Comparison of ENCODE assay signal across 11 cellular contexts in the genomic region with DNA sequence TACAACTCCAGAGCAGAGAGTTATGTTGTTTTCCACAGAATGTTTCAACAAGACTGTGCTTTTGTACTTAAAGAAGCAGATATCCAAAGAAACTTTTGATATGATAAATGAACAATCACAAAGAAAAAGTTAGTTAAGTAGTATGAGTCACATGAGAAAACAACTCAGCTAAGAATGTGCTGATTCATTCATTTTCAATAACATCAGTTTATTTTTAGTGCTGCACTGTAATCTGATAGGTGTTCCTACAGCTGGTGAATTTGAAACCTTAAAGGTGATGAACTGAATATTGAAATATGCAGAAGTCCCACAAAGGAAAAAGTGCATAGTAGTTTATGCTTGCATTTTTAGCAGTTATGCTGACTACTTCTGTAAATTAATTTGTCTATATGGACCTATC.
DNase-seq lines count a peak whose midpoint lies in the region; ATAC-seq, FAIRE-seq and TF ChIP-seq lines count a peak whose summit lies in the region.
"Had no signal": no experiment of that assay in that cellular context is flagged by ENCODE, and none has a peak within 500 bp of the region (broad histone marks: within the 10 kb centered on the region; RNA-seq: fewer than 3 reads in every experiment).

No MANE protein-coding gene starts in this region.

- no peak for TF ChIP-seq POLR2A in HCT116 (IDR thresholded peaks at IDR 0.05; ENCODE audit: borderline replicate concordance, extremely low read depth, insufficient read depth, insufficient read length)
- TF ChIP-seq POLR2A in heart left ventricle (IDR thresholded peaks at IDR 0.05) = no peak

- no TSS peak for BruUV-seq in HCT116 (replicated peaks; lab: Mats Ljungman, UMichigan)

- peak overlapping the region; percentile 36 for H3K4me2 ChIP-seq in HCT116 (ENCODE audit: low read length)

- H3K9ac ChIP-seq in HCT116 (ENCODE audit: low read length) (no peak overlapping the region), adipocyte (ENCODE audit: low read length) (peak overlapping the region; percentile 27)

- CTCF ChIA-PET in AG04449 (lab: Yijun Ruan, JAX) = interaction anchor here (1.2 kb wide), 2 partner anchors 21 to 123 kb away, joined by 3 to 4 read pairs; no protein-coding TSS in a partner anchor
- CTCF ChIA-PET in HCT116 (lab: Charles Lee) = no interaction called here

- no peak for TF ChIP-seq RAD21 in HCT116 (IDR thresholded peaks at IDR 0.05; ENCODE audit: low read depth)

- H3K27me3 ChIP-seq in HCT116 (ENCODE audit: insufficient read depth, low read length) = no peaks in the 10 kb centered on the region
- no peaks in the 10 kb centered on the region for H3K27me3 ChIP-seq in adipocyte (replicated peaks; ENCODE audit: control insufficient read depth, insufficient read depth, low read length)
- no peaks in the 10 kb centered on the region for H3K27me3 ChIP-seq in heart left ventricle

- H3K4me1 ChIP-seq in HCT116 (ENCODE audit: control insufficient read depth in 1 of 2, insufficient read depth in 2 of 2, low read length in 2 of 2) = peaks cover 0 to 7% of the 10 kb centered on the region in 2 experiments; a peak in 2 of 4 replicates
- peaks cover 16% of the 10 kb centered on the region for H3K4me1 ChIP-seq in adipocyte (ENCODE audit: control insufficient read depth, insufficient read depth, low read length)
- H3K4me1 ChIP-seq in heart left ventricle = no peaks in the 10 kb centered on the region

- H3K9me3 ChIP-seq in HCT116 (ENCODE audit: control insufficient read depth in 1 of 2, insufficient read depth in 1 of 2, low read depth in 1 of 2, low read length in 2 of 2) = no peaks in the 10 kb centered on the region
- H3K9me3 ChIP-seq in adipocyte (ENCODE audit: control insufficient read depth, low read length) = no peaks in the 10 kb centered on the region
- H3K9me3 ChIP-seq in heart left ventricle = no peaks in the 10 kb centered on the region

- no peak overlapping the region for H2AFZ ChIP-seq in HCT116 (ENCODE audit: low read depth, low read length, poor library complexity, severe bottlenecking)

- no peak overlapping the region for H3K4me3 ChIP-seq in AG04449 (ENCODE audit: low read depth, low read length)
- no peak overlapping the region for H3K4me3 ChIP-seq in HCT116 (replicated peaks in 1 of 2; ENCODE audit: low read depth in 1 of 2, low read length in 2 of 2)
- H3K4me3 ChIP-seq in adipocyte (ENCODE audit: low read length) = peak overlapping the region; percentile 37
- H3K4me3 ChIP-seq in heart left ventricle = no peak overlapping the region

- ATAC-seq in HCT116 = no peak
- ATAC-seq in heart left ventricle = no peak
- ATAC-seq in HG03571 (IDR thresholded peaks at IDR 0.05; ENCODE audit: unreplicated experiment) = no peak
- ATAC-seq in GM19467 (IDR thresholded peaks at IDR 0.05; ENCODE audit: unreplicated experiment) = no peak
- ATAC-seq: CD8-positive, alpha-beta T cell had no signal

- POLR2A ChIA-PET in AG04449 (lab: Yijun Ruan, JAX) = no interaction called here
- POLR2A ChIA-PET in HCT116 (lab: Charles Lee) = no interaction called here

- H4K20me1 ChIP-seq in HCT116 (ENCODE audit: insufficient read depth) = no peaks in the 10 kb centered on the region

- intact Hi-C loops in HCT116 (cut with micrococcal nuclease) = no loop called here
- intact Hi-C loops in heart left ventricle (cut with DNase I) = no loop called here

- H3K27ac ChIP-seq in HCT116 (ENCODE audit: low read depth, low read length) (no peak overlapping the region), heart left ventricle (no peak overlapping the region)

- TF ChIP-seq CTCF in AG04449 (IDR thresholded peaks at IDR 0.05; ENCODE audit: insufficient read depth, low read length, missing control alignments) = no peak
- TF ChIP-seq CTCF in HCT116 (IDR thresholded peaks at IDR 0.05 in 2 of 3, conservative IDR thresholded peaks at IDR 0.05 in 1 of 3; ENCODE audit: borderline replicate concordance in 1 of 3, insufficient read depth in 1 of 3, low read depth in 2 of 3, low read length in 2 of 3) = no peak
- no peak for TF ChIP-seq CTCF in heart left ventricle (IDR thresholded peaks at IDR 0.05)

- H3K9me2 ChIP-seq in HCT116 (ENCODE audit: insufficient read depth) = no peaks in the 10 kb centered on the region

- RAD21 ChIA-PET in HCT116 (lab: Charles Lee; ENCODE audit: low non-redundant PET in 1 of 2, low total read pairs in 2 of 2, uncharacterized antibody in 2 of 2, unreplicated experiment in 2 of 2) = no interaction called here

- FAIRE-seq in islet of Langerhans (lab: Jason Lieb, UNC) = peak; percentile 79

- DNase-seq in AG04449 (ENCODE audit: low read depth, low spot score) (peak; percentile 61), HCT116 (ENCODE audit: low read depth, low spot score) (no peak), adipocyte (ENCODE audit: low read depth) (peak; percentile 75), heart left ventricle (no peak), SHP77 treated with DMSO at 0.1 percent for 48 hours (lab: John Stamatoyannopoulos, UW) (no peak)
- DNase-seq: activated B cell treated with CpG ODN at 0.5 μM for 24 hours; CD8-positive, alpha-beta T cell; hypothalamus had no signal

- no peaks in the 10 kb centered on the region for H3K36me3 ChIP-seq in HCT116 (ENCODE audit: control insufficient read depth in 1 of 2, insufficient read depth in 2 of 2, low read length in 2 of 2)
- H3K36me3 ChIP-seq in adipocyte (ENCODE audit: control insufficient read depth, insufficient read depth, low read length, severe bottlenecking) = no peaks in the 10 kb centered on the region
- no peaks in the 10 kb centered on the region for H3K36me3 ChIP-seq in heart left ventricle

- no peaks in the 10 kb centered on the region for H3K79me2 ChIP-seq in HCT116 (ENCODE audit: insufficient read depth, low read length)

TF ChIP-seq in HCT116, 20 proteins besides CTCF, POLR2A, EP300 and RAD21:
- no peak for TF ChIP-seq ZFX (IDR thresholded peaks at IDR 0.05)
- TF ChIP-seq JUND (IDR thresholded peaks at IDR 0.05) = no peak
- no peak for TF ChIP-seq SP1 (IDR thresholded peaks at IDR 0.05; ENCODE audit: low read depth)
- no peak for TF ChIP-seq ELF1 (IDR thresholded peaks at IDR 0.05; ENCODE audit: borderline replicate concordance, low read depth)
- TF ChIP-seq SIN3A (IDR thresholded peaks at IDR 0.05; ENCODE audit: low read depth) = no peak
TF ChIP-seq in HCT116: peak in this region for 0.

Comparison
In these comparisons a context has a peak if more than half of its experiments do, and no peak if none do; other contexts are left out.
1. DNase-seq: peak in AG04449 (single experiment) and adipocyte (single experiment); none in HCT116 (single experiment), heart left ventricle (0 of 5) and SHP77 treated with DMSO at 0.1 percent for 48 hours (single experiment).